Comparison of ENCODE assay signal across 14 cellular contexts in the genomic region with DNA sequence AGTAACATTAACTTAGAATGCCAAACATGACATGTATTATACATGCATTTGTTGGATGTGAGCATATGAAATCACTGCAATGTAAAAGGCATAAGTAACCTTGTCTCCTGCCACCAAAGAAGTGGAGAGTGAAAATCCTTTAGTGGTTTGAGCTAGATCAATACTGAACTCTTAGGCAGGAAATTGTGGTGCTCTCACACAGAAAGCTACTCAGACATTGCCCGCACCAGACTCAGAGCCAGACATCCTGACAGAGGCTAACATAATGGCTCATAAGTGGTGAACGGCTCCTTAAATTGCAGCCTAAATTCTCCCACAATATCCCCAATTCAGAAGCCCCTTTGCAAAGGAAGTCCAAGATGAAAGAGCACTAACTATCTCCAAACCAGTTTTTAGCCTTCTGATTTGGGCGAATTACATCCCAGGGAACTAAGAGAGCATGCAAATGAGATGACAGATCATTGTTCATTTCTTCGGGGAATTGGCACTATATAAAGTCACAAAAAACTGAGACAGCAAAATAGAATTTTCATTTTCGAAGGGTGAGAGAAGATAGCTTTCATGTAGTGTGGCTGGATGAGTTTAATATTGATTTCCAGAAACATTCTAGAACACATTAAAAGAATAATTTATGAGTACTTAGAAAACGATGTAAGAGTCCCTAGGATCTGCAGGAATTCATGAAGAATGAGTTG.
DNase-seq lines count a peak whose midpoint lies in the region; ATAC-seq and TF ChIP-seq lines count a peak whose summit lies in the region.
"Had no signal": no experiment of that assay in that cellular context is flagged by ENCODE, and none has a peak within 500 bp of the region (broad histone marks: within the 10 kb centered on the region; RNA-seq: fewer than 3 reads in every experiment).

No MANE protein-coding gene starts in this region.

- CTCF ChIA-PET in SK-N-SH (lab: Yijun Ruan, JAX) (no interaction called here), T-cell (lab: Charles Lee) (no interaction called here), HEK293T (lab: Yijun Ruan, JAX) (no interaction called here)

- H3K9me3 Mint-ChIP-seq in T-cell, result no peaks in the 10 kb centered on the region
- H3K9me3 Mint-ChIP-seq in naive thymus-derived CD8-positive, alpha-beta T cell, result no peaks in the 10 kb centered on the region
- H3K9me3 Mint-ChIP-seq: HFFc6 had no signal

- H2AFZ ChIP-seq in SK-N-SH (ENCODE audit: low read depth), result no peak overlapping the region

- no peaks in the 10 kb centered on the region for H3K9me3 ChIP-seq in SK-N-SH
- H3K9me3 ChIP-seq: tibial artery had no signal

- WGBS in SK-N-SH (ENCODE audit: low lambda C conversion rate), result 39% methylated on average over 6 of the region's 6 CpGs

- H3K4me1 Mint-ChIP-seq in T-cell, result peaks cover 9 to 17% (median 13%) of the 10 kb centered on the region in 3 donors
- peaks cover 7 to 17% (median 10%) of the 10 kb centered on the region in 4 donors for H3K4me1 Mint-ChIP-seq in naive thymus-derived CD8-positive, alpha-beta T cell

- POLR2A ChIA-PET in SK-N-SH (lab: Yijun Ruan, JAX), result no interaction called here
- POLR2A ChIA-PET in T-cell (lab: Charles Lee), result interaction anchor here in 1 of 2 donors (0.6 kb wide), 1 partner anchor 358 kb away, joined by 5 read pairs; the partner anchor contains the start of gene EIF1AX
- POLR2A ChIA-PET in naive thymus-derived CD8-positive, alpha-beta T cell (lab: Charles Lee), result no interaction called here
- POLR2A ChIA-PET in HEK293T (lab: Yijun Ruan, JAX), result no interaction called here

- ATAC-seq in SK-N-SH treated with all-trans-retinoic acid at 6 μM for 48 hours, result peak; percentile 46
- peak; percentile 63 for ATAC-seq in HG02763 (IDR thresholded peaks at IDR 0.05; ENCODE audit: unreplicated experiment)
- ATAC-seq in T-cell (replicated peaks in 1 of 4), result peak; percentile 50 to 93 (median 71)
- peak; percentile 42 to 69 for ATAC-seq in naive thymus-derived CD8-positive, alpha-beta T cell
- no peak for ATAC-seq in GM21717 (IDR thresholded peaks at IDR 0.05; ENCODE audit: unreplicated experiment)
- ATAC-seq: Panc1 had no signal

- H3K36me3 Mint-ChIP-seq in T-cell, result no peaks in the 10 kb centered on the region
- no peaks in the 10 kb centered on the region for H3K36me3 Mint-ChIP-seq in naive thymus-derived CD8-positive, alpha-beta T cell

- peaks cover 3 to 34% of the 10 kb centered on the region in 2 donors for H3K27me3 Mint-ChIP-seq in T-cell
- H3K27me3 Mint-ChIP-seq in naive thymus-derived CD8-positive, alpha-beta T cell, result peaks cover 0 to 3% (median 0%) of the 10 kb centered on the region in 5 donors

- no peaks in the 10 kb centered on the region for H3K36me3 ChIP-seq in SK-N-SH (replicated peaks in 1 of 2; ENCODE audit: control insufficient read depth in 1 of 2, insufficient read depth in 2 of 2, low read length in 1 of 2)
- H3K36me3 ChIP-seq: tibial artery had no signal

- peak overlapping the region in 1 of 3 donors; percentile 17 for H3K4me3 Mint-ChIP-seq in T-cell
- peak overlapping the region in 6 of 10 donors; percentile 8 to 40 (median 28) for H3K4me3 Mint-ChIP-seq in naive thymus-derived CD8-positive, alpha-beta T cell
- H3K4me3 Mint-ChIP-seq: HFFc6 had no signal

- DNase-seq in SK-N-SH, result no peak
- peak in 4 of 34 experiments; percentile 0 to 7 (median 2) for DNase-seq in T-cell
- peak in 3 of 10 donors; percentile 13 to 22 (median 16) for DNase-seq in naive thymus-derived CD8-positive, alpha-beta T cell
- DNase-seq in AML-193 (lab: John Stamatoyannopoulos, UW), result no peak
- no peak for DNase-seq in HEK293T (ENCODE audit: extremely low spot score)
- DNase-seq: effector CD4-positive, alpha-beta T cell; HFFc6; NCI-H1694 treated with DMSO at 0.1 percent for 48 hours; tibial artery had no signal

- no peaks in the 10 kb centered on the region; the same call in 1 of the 2 replicates for H3K9me2 ChIP-seq in SK-N-SH

- H3F3A ChIP-seq in SK-N-SH (replicated peaks; ENCODE audit: insufficient read depth), result no peaks in the 10 kb centered on the region

- H3K4me2 ChIP-seq in SK-N-SH, result no peak overlapping the region

- H3K27me3 ChIP-seq in SK-N-SH (ENCODE audit: insufficient read depth), result no peaks in the 10 kb centered on the region
- H3K27me3 ChIP-seq: tibial artery had no signal

- H3K27ac Mint-ChIP-seq in T-cell, result peak overlapping the region; percentile 46 to 65
- peak overlapping the region in 3 of 10 donors; percentile 8 to 55 (median 54) for H3K27ac Mint-ChIP-seq in naive thymus-derived CD8-positive, alpha-beta T cell
- H3K27ac Mint-ChIP-seq: HFFc6 had no signal

- TF ChIP-seq RAD21 in SK-N-SH (IDR thresholded peaks at IDR 0.05; ENCODE audit: low read length), result no peak

- H3K4me1 ChIP-seq in SK-N-SH (ENCODE audit: control insufficient read depth in 1 of 2, insufficient read depth in 2 of 2, low read depth in 1 of 2, low read length in 1 of 2), result peaks cover 0 to 5% of the 10 kb centered on the region in 2 experiments; a peak in 1 of 4 replicates
- H3K4me1 ChIP-seq: tibial artery had no signal

- no peak overlapping the region for H3K27ac ChIP-seq in SK-N-SH (ENCODE audit: low read depth in 2 of 2, low read length in 1 of 2)
- H3K27ac ChIP-seq: 22Rv1, tibial artery had no signal

- H3K9ac ChIP-seq in SK-N-SH, result no peak overlapping the region

- no peak for TF ChIP-seq EP300 in SK-N-SH (IDR thresholded peaks at IDR 0.05; ENCODE audit: borderline replicate concordance in 1 of 2, low read depth in 1 of 2, low read length in 1 of 2)

- H3K79me2 ChIP-seq in SK-N-SH (ENCODE audit: insufficient read depth), result no peaks in the 10 kb centered on the region

- no peaks in the 10 kb centered on the region for H4K20me1 ChIP-seq in SK-N-SH (ENCODE audit: insufficient read depth)

- H3K4me3 ChIP-seq in SK-N-SH (ENCODE audit: low read depth in 2 of 2, low read length in 1 of 2), result no peak overlapping the region
- H3K4me3 ChIP-seq: tibial artery had no signal

- TF ChIP-seq CTCF in SK-N-SH (IDR thresholded peaks at IDR 0.05), result no peak

TF ChIP-seq in SK-N-SH treated with all-trans-retinoic acid at 6 μM for 48 hours, 23 proteins besides CTCF, POLR2A, EP300 and RAD21 (continues in another document):
- TF ChIP-seq CSDC2 (CRISPR knock-in tag; IDR thresholded peaks at IDR 0.05) (no peak), ZFP3 (CRISPR knock-in tag; IDR thresholded peaks at IDR 0.05) (no peak), ZNF8 (CRISPR knock-in tag; IDR thresholded peaks at IDR 0.05) (no peak), BACH2 (CRISPR knock-in tag; IDR thresholded peaks at IDR 0.05; ENCODE audit: borderline replicate concordance) (no peak), ZC3H10 (CRISPR knock-in tag; IDR thresholded peaks at IDR 0.05) (no peak)

TF ChIP-seq in SK-N-SH, 30 proteins besides CTCF, POLR2A, EP300 and RAD21 (continues in another document):
- TF ChIP-seq, protein P1, sequence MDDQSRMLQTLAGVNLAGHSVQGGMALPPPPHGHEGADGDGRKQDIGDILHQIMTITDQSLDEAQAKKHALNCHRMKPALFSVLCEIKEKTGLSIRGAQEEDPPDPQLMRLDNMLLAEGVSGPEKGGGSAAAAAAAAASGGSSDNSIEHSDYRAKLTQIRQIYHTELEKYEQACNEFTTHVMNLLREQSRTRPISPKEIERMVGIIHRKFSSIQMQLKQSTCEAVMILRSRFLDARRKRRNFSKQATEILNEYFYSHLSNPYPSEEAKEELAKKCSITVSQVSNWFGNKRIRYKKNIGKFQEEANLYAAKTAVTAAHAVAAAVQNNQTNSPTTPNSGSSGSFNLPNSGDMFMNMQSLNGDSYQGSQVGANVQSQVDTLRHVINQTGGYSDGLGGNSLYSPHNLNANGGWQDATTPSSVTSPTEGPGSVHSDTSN (IDR thresholded peaks at IDR 0.05), result no peak
- TF ChIP-seq JUND (IDR thresholded peaks at IDR 0.05) (no peak), USF2 (IDR thresholded peaks at IDR 0.05; ENCODE audit: borderline replicate concordance, low read depth, low read length) (no peak), SMC3 (IDR thresholded peaks at IDR 0.05; ENCODE audit: low read depth, low read length) (no peak), POLR2AphosphoS5 (IDR thresholded peaks at IDR 0.05; ENCODE audit: low read depth, low read length) (no peak), MEF2A (IDR thresholded peaks at IDR 0.05; ENCODE audit: borderline replicate concordance, low read depth) (no peak), EZH2phosphoT487 (IDR thresholded peaks at IDR 0.05; ENCODE audit: borderline replicate concordance, low read depth) (no peak)

TF ChIP-seq in HEK293T, 16 proteins besides CTCF, POLR2A, EP300 and RAD21:
- TF ChIP-seq SUZ12 (IDR thresholded peaks at IDR 0.05), result no peak
- TF ChIP-seq SP1 (IDR thresholded peaks at IDR 0.05), result no peak
- TF ChIP-seq FOXM1 (IDR thresholded peaks at IDR 0.05; ENCODE audit: borderline replicate concordance), result no peak
- TF ChIP-seq FOXK2 (IDR thresholded peaks at IDR 0.05), result no peak
- no peak for TF ChIP-seq ARNT (IDR thresholded peaks at IDR 0.05)
- TF ChIP-seq TARDBP (IDR thresholded peaks at IDR 0.05), result no peak
- TF ChIP-seq L3MBTL2 (conservative IDR thresholded peaks at IDR 0.05), result no peak
- TF ChIP-seq ZNF384 (IDR thresholded peaks at IDR 0.05), result no peak
- no peak for TF ChIP-seq CTBP1 (IDR thresholded peaks at IDR 0.05; ENCODE audit: borderline replicate concordance)
- no peak for TF ChIP-seq BHLHE40 (IDR thresholded peaks at IDR 0.05; ENCODE audit: borderline replicate concordance)
- no peak for TF ChIP-seq HDGF (IDR thresholded peaks at IDR 0.05; ENCODE audit: borderline replicate concordance)
- TF ChIP-seq NFRKB (IDR thresholded peaks at IDR 0.05), result no peak
- no peak for TF ChIP-seq LEF1 (IDR thresholded peaks at IDR 0.05; ENCODE audit: borderline replicate concordance)
- TF ChIP-seq, protein P2, sequence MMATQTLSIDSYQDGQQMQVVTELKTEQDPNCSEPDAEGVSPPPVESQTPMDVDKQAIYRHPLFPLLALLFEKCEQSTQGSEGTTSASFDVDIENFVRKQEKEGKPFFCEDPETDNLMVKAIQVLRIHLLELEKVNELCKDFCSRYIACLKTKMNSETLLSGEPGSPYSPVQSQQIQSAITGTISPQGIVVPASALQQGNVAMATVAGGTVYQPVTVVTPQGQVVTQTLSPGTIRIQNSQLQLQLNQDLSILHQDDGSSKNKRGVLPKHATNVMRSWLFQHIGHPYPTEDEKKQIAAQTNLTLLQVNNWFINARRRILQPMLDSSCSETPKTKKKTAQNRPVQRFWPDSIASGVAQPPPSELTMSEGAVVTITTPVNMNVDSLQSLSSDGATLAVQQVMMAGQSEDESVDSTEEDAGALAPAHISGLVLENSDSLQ (IDR thresholded peaks at IDR 0.05), result no peak
- no peak for TF ChIP-seq ELF4 (IDR thresholded peaks at IDR 0.05)
- no peak for TF ChIP-seq FOXA1 (IDR thresholded peaks at IDR 0.05)
